In the genomic region with DNA sequence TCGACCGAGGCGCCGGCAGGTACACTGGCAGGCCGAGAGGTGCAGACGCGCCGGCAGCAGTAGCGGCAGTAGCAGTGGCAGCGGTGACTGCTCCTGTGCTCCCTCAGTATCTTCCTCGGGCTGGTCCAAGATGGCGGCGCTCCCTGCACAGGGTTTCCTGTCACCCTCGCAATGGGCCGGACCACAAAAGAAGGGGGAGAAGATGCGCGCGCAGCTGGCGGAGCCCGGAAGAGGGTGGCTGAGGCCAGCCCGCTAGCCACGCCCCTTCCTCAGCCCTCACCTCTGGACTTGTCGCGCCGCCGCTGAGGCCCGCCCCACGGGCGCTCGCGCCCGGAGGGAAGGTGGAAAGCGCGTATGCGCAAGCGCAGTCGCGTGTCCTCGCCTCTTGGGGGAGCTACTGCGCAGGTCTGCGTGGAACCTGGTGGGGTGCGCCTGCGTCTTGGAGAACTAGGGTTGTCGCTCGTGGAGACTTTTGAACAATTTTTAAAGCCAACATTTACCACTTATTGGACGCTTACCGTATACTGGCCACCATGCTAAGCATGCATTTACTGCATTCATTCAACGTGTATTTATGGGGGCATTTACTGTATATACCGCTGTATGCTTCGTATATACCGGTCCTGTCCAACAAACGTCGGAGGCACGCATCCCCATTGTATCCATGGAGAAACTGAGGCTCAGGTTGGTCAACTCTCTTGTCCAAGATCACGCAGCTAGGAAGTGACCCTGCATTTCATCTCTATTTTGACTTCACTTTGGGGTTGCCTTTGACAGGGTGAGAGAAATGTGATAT, we compare ENCODE assay signal across 1 cellular context.
A peak's percentile ranks its signal among the peaks of the same experiment; 100 is the strongest.
TF ChIP-seq lines count a peak whose summit lies in the region.

TSS of gene RAB14 (minus strand) at position 132 of the 796 bp plus-strand sequence. CDS start 8,457 bp downstream, outside the sequence.

TF ChIP-seq in K562, 482 proteins besides CTCF, POLR2A, EP300 and RAD21 (continued from another document and continues in another):
- TF ChIP-seq ZC3H4 (CRISPR knock-in tag; IDR thresholded peaks at IDR 0.05; ENCODE audit: borderline replicate concordance) (no peak), GABPA (tag; conservative IDR thresholded peaks at IDR 0.05; ENCODE audit: low read depth) (peak; percentile 85), HDAC1 (IDR thresholded peaks at IDR 0.05) (peak; percentile 63 to 99; a peak in 3 of 4 replicates), ZNF79 (CRISPR knock-in tag; IDR thresholded peaks at IDR 0.05; ENCODE audit: low read depth) (no peak), ZEB2 (IDR thresholded peaks at IDR 0.05) (peak; percentile 60; the same call in 1 of the 2 replicates), PHF21A (IDR thresholded peaks at IDR 0.05; ENCODE audit: borderline replicate concordance, low read depth) (no peak), USF2 (CRISPR knock-in tag; IDR thresholded peaks at IDR 0.05) (no peak), JUND (IDR thresholded peaks at IDR 0.05; ENCODE audit: borderline replicate concordance, low read depth, low read length) (peak; percentile 39; the same call in 1 of the 2 replicates), JUND (tag; IDR thresholded peaks at IDR 0.05; ENCODE audit: borderline replicate concordance, low read depth, low read length) (peak; percentile 67; the same call in 2 of the 3 replicates), PURB (CRISPR knock-in tag; IDR thresholded peaks at IDR 0.05; ENCODE audit: low read depth) (no peak), ZNF696 (CRISPR knock-in tag; conservative IDR thresholded peaks at IDR 0.05) (no peak), TRIM28 (IDR thresholded peaks at IDR 0.05) (0 out of 2 replicates have a peak, but pooled peaks have one; percentile 57), NCOR1 (IDR thresholded peaks at IDR 0.05) (no peak), MTA3 (IDR thresholded peaks at IDR 0.05; ENCODE audit: borderline replicate concordance) (peak; percentile 98), SMC3 (conservative IDR thresholded peaks at IDR 0.05; ENCODE audit: insufficient read depth, low read depth, low read length) (no peak), E2F8 (IDR thresholded peaks at IDR 0.05; ENCODE audit: low read depth, partially characterized antibody) (no peak), ID3 (CRISPR knock-in tag; IDR thresholded peaks at IDR 0.05) (no peak), ID3 (tag; IDR thresholded peaks at IDR 0.05) (no peak), TCF7 (IDR thresholded peaks at IDR 0.05; ENCODE audit: borderline replicate concordance) (no peak), ZZZ3 (IDR thresholded peaks at IDR 0.05) (no peak), ZNF77 (CRISPR knock-in tag; IDR thresholded peaks at IDR 0.05) (no peak), MCM5 (IDR thresholded peaks at IDR 0.05; ENCODE audit: low read depth) (no peak)
- TF ChIP-seq, protein P1, sequence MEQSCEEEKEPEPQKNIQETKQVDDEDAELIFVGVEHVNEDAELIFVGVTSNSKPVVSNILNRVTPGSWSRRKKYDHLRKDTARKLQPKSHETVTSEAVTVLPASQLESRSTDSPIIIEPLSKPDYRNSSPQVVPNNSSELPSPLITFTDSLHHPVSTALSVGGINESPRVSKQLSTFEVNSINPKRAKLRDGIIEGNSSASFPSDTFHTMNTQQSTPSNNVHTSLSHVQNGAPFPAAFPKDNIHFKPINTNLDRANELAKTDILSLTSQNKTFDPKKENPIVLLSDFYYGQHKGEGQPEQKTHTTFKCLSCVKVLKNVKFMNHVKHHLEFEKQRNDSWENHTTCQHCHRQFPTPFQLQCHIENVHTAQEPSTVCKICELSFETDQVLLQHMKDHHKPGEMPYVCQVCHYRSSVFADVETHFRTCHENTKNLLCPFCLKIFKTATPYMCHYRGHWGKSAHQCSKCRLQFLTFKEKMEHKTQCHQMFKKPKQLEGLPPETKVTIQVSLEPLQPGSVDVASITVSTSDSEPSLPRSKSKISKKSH (CRISPR knock-in tag; IDR thresholded peaks at IDR 0.05): no peak
- TF ChIP-seq, protein P2, sequence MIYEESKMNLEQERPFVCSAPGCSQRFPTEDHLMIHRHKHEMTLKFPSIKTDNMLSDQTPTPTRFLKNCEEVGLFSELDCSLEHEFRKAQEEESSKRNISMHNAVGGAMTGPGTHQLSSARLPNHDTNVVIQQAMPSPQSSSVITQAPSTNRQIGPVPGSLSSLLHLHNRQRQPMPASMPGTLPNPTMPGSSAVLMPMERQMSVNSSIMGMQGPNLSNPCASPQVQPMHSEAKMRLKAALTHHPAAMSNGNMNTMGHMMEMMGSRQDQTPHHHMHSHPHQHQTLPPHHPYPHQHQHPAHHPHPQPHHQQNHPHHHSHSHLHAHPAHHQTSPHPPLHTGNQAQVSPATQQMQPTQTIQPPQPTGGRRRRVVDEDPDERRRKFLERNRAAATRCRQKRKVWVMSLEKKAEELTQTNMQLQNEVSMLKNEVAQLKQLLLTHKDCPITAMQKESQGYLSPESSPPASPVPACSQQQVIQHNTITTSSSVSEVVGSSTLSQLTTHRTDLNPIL (CRISPR knock-in tag; IDR thresholded peaks at IDR 0.05): no peak
- TF ChIP-seq, protein P3, sequence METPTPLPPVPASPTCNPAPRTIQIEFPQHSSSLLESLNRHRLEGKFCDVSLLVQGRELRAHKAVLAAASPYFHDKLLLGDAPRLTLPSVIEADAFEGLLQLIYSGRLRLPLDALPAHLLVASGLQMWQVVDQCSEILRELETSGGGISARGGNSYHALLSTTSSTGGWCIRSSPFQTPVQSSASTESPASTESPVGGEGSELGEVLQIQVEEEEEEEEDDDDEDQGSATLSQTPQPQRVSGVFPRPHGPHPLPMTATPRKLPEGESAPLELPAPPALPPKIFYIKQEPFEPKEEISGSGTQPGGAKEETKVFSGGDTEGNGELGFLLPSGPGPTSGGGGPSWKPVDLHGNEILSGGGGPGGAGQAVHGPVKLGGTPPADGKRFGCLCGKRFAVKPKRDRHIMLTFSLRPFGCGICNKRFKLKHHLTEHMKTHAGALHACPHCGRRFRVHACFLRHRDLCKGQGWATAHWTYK (CRISPR knock-in tag; IDR thresholded peaks at IDR 0.05): no peak
- TF ChIP-seq, protein P4, sequence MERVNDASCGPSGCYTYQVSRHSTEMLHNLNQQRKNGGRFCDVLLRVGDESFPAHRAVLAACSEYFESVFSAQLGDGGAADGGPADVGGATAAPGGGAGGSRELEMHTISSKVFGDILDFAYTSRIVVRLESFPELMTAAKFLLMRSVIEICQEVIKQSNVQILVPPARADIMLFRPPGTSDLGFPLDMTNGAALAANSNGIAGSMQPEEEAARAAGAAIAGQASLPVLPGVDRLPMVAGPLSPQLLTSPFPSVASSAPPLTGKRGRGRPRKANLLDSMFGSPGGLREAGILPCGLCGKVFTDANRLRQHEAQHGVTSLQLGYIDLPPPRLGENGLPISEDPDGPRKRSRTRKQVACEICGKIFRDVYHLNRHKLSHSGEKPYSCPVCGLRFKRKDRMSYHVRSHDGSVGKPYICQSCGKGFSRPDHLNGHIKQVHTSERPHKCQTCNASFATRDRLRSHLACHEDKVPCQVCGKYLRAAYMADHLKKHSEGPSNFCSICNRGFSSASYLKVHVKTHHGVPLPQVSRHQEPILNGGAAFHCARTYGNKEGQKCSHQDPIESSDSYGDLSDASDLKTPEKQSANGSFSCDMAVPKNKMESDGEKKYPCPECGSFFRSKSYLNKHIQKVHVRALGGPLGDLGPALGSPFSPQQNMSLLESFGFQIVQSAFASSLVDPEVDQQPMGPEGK (CRISPR knock-in tag; IDR thresholded peaks at IDR 0.05; ENCODE audit: borderline replicate concordance): no peak
- TF ChIP-seq, protein P5, sequence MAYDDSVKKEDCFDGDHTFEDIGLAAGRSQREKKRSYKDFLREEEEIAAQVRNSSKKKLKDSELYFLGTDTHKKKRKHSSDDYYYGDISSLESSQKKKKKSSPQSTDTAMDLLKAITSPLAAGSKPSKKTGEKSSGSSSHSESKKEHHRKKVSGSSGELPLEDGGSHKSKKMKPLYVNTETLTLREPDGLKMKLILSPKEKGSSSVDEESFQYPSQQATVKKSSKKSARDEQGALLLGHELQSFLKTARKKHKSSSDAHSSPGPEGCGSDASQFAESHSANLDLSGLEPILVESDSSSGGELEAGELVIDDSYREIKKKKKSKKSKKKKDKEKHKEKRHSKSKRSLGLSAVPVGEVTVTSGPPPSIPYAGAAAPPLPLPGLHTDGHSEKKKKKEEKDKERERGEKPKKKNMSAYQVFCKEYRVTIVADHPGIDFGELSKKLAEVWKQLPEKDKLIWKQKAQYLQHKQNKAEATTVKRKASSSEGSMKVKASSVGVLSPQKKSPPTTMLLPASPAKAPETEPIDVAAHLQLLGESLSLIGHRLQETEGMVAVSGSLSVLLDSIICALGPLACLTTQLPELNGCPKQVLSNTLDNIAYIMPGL (CRISPR knock-in tag; IDR thresholded peaks at IDR 0.05): no peak
